ENCODE assay signal across 16 cellular contexts in the genomic region with DNA sequence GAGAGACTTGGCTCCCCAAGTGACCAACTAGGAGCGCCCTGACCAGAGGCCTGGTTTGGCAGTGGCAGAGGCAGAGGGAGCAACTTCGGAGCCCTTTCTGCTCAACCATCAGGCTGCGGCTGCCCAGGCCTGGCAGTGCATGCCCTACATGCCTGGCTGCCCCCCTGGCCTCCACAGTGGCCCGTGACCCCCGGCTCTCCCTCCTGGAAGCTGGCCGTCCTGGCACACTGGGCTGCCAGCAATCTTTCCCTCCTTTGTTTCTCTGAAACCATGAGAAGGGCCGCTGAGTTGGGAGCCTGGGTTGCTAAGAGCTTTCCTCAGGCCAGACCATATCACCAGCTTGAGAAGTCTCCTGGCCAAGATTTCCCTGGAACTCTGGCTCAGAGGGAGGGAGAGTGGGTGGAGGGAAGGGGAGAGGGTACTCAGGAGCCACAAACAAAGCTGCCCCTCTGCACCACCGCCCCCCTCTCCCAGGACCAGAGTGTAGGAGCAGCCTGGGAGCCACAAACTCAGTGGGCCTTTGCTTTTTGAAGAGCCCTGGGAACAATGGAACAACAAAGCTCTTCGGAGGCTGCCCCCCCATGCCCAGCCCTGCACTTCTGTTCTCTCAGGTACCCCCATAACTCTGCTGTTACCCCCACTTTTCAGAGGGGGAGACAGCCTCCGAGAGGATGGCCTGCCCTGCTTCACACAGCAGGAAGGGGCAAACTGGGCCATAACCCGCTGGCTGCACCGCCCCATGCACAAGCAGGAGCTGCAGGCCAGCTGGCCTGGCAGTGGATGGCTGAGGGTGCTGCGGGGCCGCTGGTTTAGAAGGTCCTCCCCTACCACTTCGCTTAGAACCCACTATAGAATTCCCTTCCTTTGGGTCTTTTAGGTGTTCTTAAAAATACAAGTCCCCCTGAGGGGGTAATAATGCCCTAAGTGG. TPM values are rescaled to one million over a fixed set of nuclear protein-coding genes. Genes with fewer than 3 reads are reported as not detected.
DNase-seq lines count a peak whose midpoint lies in the region; ATAC-seq, FAIRE-seq and TF ChIP-seq lines count a peak whose summit lies in the region.
"Had no signal": no experiment of that assay in that cellular context is flagged by ENCODE, and none has a peak within 500 bp of the region (broad histone marks: within the 10 kb centered on the region; RNA-seq: fewer than 3 reads in every experiment).

No MANE protein-coding gene starts in this region.

- no peak overlapping the region for H3K56ac ChIP-seq in IMR-90 (ENCODE audit: extremely low read depth, insufficient read depth, low read length)
- H3K56ac ChIP-seq in H1 (replicated peaks; ENCODE audit: insufficient read length, low read depth, low read length) = no peak overlapping the region
- peak overlapping the region; percentile 57 for H3K56ac ChIP-seq in mesendoderm (ENCODE audit: low read length)

- TF ChIP-seq CTCF in IMR-90 (conservative IDR thresholded peaks at IDR 0.05; ENCODE audit: low read depth, low read length) = no peak
- TF ChIP-seq CTCF in H1 (IDR thresholded peaks at IDR 0.05; ENCODE audit: control extremely low read depth in 1 of 3, insufficient read depth in 1 of 3, low read depth in 1 of 3, low read length in 3 of 3) = no peak

- H3K9me3 ChIP-seq in IMR-90 (ENCODE audit: control insufficient read depth, insufficient read depth, low read length) = no peaks in the 10 kb centered on the region
- H3K9me3 ChIP-seq in H1 (ENCODE audit: insufficient read depth in 2 of 2, low read depth in 1 of 2, low read length in 1 of 2) = no peaks in the 10 kb centered on the region
- H3K9me3 ChIP-seq in subcutaneous abdominal adipose tissue (ENCODE audit: control insufficient read depth in 5 of 5, low read length in 5 of 5) = no peaks in the 10 kb centered on the region
- H3K9me3 ChIP-seq: upper lobe of left lung had no signal

- H3K14ac ChIP-seq in IMR-90 (replicated peaks; ENCODE audit: low read depth, low read length) = no peak overlapping the region; the same call in 1 of the 2 replicates
- H3K14ac ChIP-seq in H1 (ENCODE audit: insufficient read length) = no peak overlapping the region

- no peak for TF ChIP-seq POLR2A in IMR-90 (IDR thresholded peaks at IDR 0.05; ENCODE audit: low read depth, low read length)
- no peak for TF ChIP-seq POLR2A in H1 (IDR thresholded peaks at IDR 0.05; ENCODE audit: control extremely low read depth in 1 of 2, low read depth in 2 of 2, low read length in 2 of 2)

- H2BK120ac ChIP-seq in IMR-90 (ENCODE audit: low read depth, low read length) = peak overlapping the region; percentile 33; the same call in 1 of the 2 replicates
- H2BK120ac ChIP-seq in H1 (replicated peaks; ENCODE audit: low read depth, low read length) = no peak overlapping the region
- no peak overlapping the region for H2BK120ac ChIP-seq in mesendoderm (ENCODE audit: low read depth, low read length)

- CTCF ChIA-PET in IMR-90 (lab: Yijun Ruan, JAX) = interaction anchor here (0.6 kb wide), 1 partner anchor 16 kb away, joined by 3 read pairs; no protein-coding TSS in a partner anchor
- CTCF ChIA-PET in H1 (lab: Charles Lee; ENCODE audit: partially characterized antibody) = interaction anchor here (0.6 to 5.4 kb wide), 11 partner anchors 9 to 395 kb away, joined by 3 to 35 read pairs (median 3); no protein-coding TSS in a partner anchor

- H2BK5ac ChIP-seq in IMR-90 (ENCODE audit: low read depth, low read length, poor library complexity, severe bottlenecking) = no peak overlapping the region
- no peak overlapping the region for H2BK5ac ChIP-seq in H1 (ENCODE audit: low read depth, low read length)
- no peak overlapping the region for H2BK5ac ChIP-seq in mesendoderm (ENCODE audit: low read length)

- H3K4ac ChIP-seq in IMR-90 (ENCODE audit: low read depth, low read length) (peak overlapping the region; percentile 14; the same call in 1 of the 2 replicates), H1 (replicated peaks; ENCODE audit: insufficient read length, low read depth, low read length) (no peak overlapping the region), mesendoderm (ENCODE audit: low read depth, low read length) (peak overlapping the region; percentile 87)

- WGBS in IMR-90 (ENCODE audit: extremely low coverage in 2 of 2, insufficient read length in 1 of 2), 2 experiments = no CpG with 5 or more reads among the region's 15 CpGs
- 81% methylated on average over 14 of the region's 15 CpGs; no CpG with 5 or more reads in 1 of the 2 experiments for WGBS in H1 (ENCODE audit: extremely low coverage in 1 of 2, insufficient coverage in 1 of 2, insufficient read length in 1 of 2, insufficient replicate concordance in 2 of 2, low coverage in 1 of 2, low lambda C conversion rate in 2 of 2, missing lambda C conversion rate in 1 of 2), 2 experiments
- no CpG with 5 or more reads among the region's 15 CpGs for WGBS in mesendoderm (ENCODE audit: extremely low coverage, insufficient coverage, low lambda C conversion rate)

- H3K9ac ChIP-seq in IMR-90 (ENCODE audit: low read depth, low read length) = no peak overlapping the region
- H3K9ac ChIP-seq in H1 (replicated peaks in 1 of 4; ENCODE audit: extremely low read depth in 1 of 4, low read depth in 3 of 4, low read length in 3 of 4) = no peak overlapping the region
- no peak overlapping the region for H3K9ac ChIP-seq in mesendoderm (ENCODE audit: low read length)
- no peak overlapping the region for H3K9ac ChIP-seq in subcutaneous abdominal adipose tissue (ENCODE audit: low read length in 5 of 5)

- no peak overlapping the region for H3K27ac ChIP-seq in IMR-90 (ENCODE audit: insufficient read depth, low read length)
- H3K27ac ChIP-seq in H1 (ENCODE audit: low read depth, low read length) = no peak overlapping the region
- no peak overlapping the region for H3K27ac ChIP-seq in mesendoderm (ENCODE audit: low read depth, low read length)
- peak overlapping the region; percentile 43 for H3K27ac ChIP-seq in subcutaneous abdominal adipose tissue (ENCODE audit: low read depth, low read length)

- H3K4me3 ChIP-seq in IMR-90 (ENCODE audit: insufficient read depth, low read depth, low read length) = no peak overlapping the region
- H3K4me3 ChIP-seq in H1 (ENCODE audit: extremely low read depth in 1 of 4, insufficient read depth in 2 of 4, low read depth in 3 of 4, low read length in 4 of 4) = no peak overlapping the region
- no peak overlapping the region for H3K4me3 ChIP-seq in mesendoderm (ENCODE audit: low read length)
- H3K4me3 ChIP-seq in subcutaneous abdominal adipose tissue (ENCODE audit: low read depth in 1 of 5, low read length in 5 of 5) = no peak overlapping the region
- H3K4me3 ChIP-seq: upper lobe of left lung had no signal

- H4K91ac ChIP-seq in IMR-90 (ENCODE audit: insufficient read depth, low read depth, low read length) (no peak overlapping the region), H1 (replicated peaks; ENCODE audit: insufficient read length, low read length) (peak overlapping the region; percentile 26)

- no peaks in the 10 kb centered on the region; a peak in 1 of 4 replicates for H3K79me2 ChIP-seq in H1 (ENCODE audit: control insufficient read depth in 1 of 2, insufficient read depth in 2 of 2, low read length in 2 of 2)
- H3K79me2 ChIP-seq in mesendoderm (ENCODE audit: control insufficient read depth, insufficient read depth, low read length) = no peaks in the 10 kb centered on the region

- ATAC-seq in IMR-90 (ENCODE audit: low read depth) (no peak), HG03097 (IDR thresholded peaks at IDR 0.05; ENCODE audit: low FRiP score, unreplicated experiment) (no peak), HG02885 (IDR thresholded peaks at IDR 0.05; ENCODE audit: poor library complexity, unreplicated experiment) (no peak), HG03025 (IDR thresholded peaks at IDR 0.05; ENCODE audit: low FRiP score, unreplicated experiment) (no peak)
- ATAC-seq: Panc1 had no signal

- 0 out of 2 replicates have a peak overlapping the region, but pooled peaks have one; percentile 4 for H4K5ac ChIP-seq in IMR-90 (ENCODE audit: low read depth, low read length)
- no peak overlapping the region for H4K5ac ChIP-seq in H1 (ENCODE audit: insufficient read length, low read depth, low read length)
- no peak overlapping the region for H4K5ac ChIP-seq in mesendoderm (ENCODE audit: low read length)

- H3K36me3 ChIP-seq in IMR-90 (ENCODE audit: control insufficient read depth, insufficient read depth, low read length) (no peaks in the 10 kb centered on the region), H1 (ENCODE audit: control insufficient read depth in 2 of 4, insufficient read depth in 4 of 4, low read length in 3 of 4) (no peaks in the 10 kb centered on the region), mesendoderm (ENCODE audit: control insufficient read depth, insufficient read depth, low read length) (no peaks in the 10 kb centered on the region), subcutaneous abdominal adipose tissue (ENCODE audit: control insufficient read depth in 5 of 5, insufficient read depth in 5 of 5, low read length in 5 of 5) (no peaks in the 10 kb centered on the region)
- H3K36me3 ChIP-seq: upper lobe of left lung had no signal

- intact Hi-C loops in IMR-90 (cut with micrococcal nuclease) = no loop called here

- H3K23me2 ChIP-seq in H1 (ENCODE audit: low read depth, low read length) = no peaks in the 10 kb centered on the region

- no peak for FAIRE-seq in H1 (lab: Jason Lieb, UNC)

- H3K4me2 ChIP-seq in IMR-90 (ENCODE audit: low read depth, low read length) (no peak overlapping the region), H1 (ENCODE audit: insufficient read depth in 1 of 2, low read depth in 2 of 2, low read length in 2 of 2) (no peak overlapping the region), mesendoderm (ENCODE audit: low read length) (no peak overlapping the region)

- peaks cover 30% of the 10 kb centered on the region for H3K9me1 ChIP-seq in IMR-90 (ENCODE audit: insufficient read depth, low read length)

- H3K27me3 ChIP-seq in IMR-90 (ENCODE audit: control insufficient read depth, insufficient read depth, low read length) (no peaks in the 10 kb centered on the region), H1 (replicated peaks in 1 of 4; ENCODE audit: control insufficient read depth in 3 of 4, extremely low read depth in 1 of 4, insufficient read depth in 3 of 4, low read length in 3 of 4) (no peaks in the 10 kb centered on the region), mesendoderm (ENCODE audit: insufficient read depth, low read length, poor library complexity) (no peaks in the 10 kb centered on the region), subcutaneous abdominal adipose tissue (ENCODE audit: control insufficient read depth in 5 of 5, insufficient read depth in 4 of 5, low read length in 5 of 5) (no peaks in the 10 kb centered on the region)
- H3K27me3 ChIP-seq: upper lobe of left lung had no signal

- DNase-seq in IMR-90 (no peak), H1 (ENCODE audit: low read depth in 1 of 2, low spot score in 2 of 2) (no peak), mesendoderm (no peak)
- no peak for DNase-seq in stimulated activated naive CD4-positive, alpha-beta T cell treated with Interleukin-2 at 50 U/mL for 16 hours (lab: John Stamatoyannopoulos, UW)
- DNase-seq: activated effector memory CD4-positive, alpha-beta T cell treated with anti-CD3 and anti-CD28 coated beads, Interleukin-2, amount 50 U/mL, for 16 hours; foreskin melanocyte; Kasumi-1; NCI-H1436; NCI-H524 treated with DMSO at 0.1 percent for 48 hours; stimulated activated CD4-positive, alpha-beta T cell treated with anti-CD3 and anti-CD28 coated beads, Interleukin-2, amount 100 ng/mL, for 24 hours had no signal

- H2BK20ac ChIP-seq in IMR-90 (ENCODE audit: low read depth, low read length) (no peak overlapping the region), H1 (ENCODE audit: low read length) (no peak overlapping the region)

- H2AFZ ChIP-seq in IMR-90 (replicated peaks; ENCODE audit: low read length, poor library complexity) = no peak overlapping the region
- H2AFZ ChIP-seq in H1 (ENCODE audit: low read length) = no peak overlapping the region

- in situ Hi-C loops in IMR-90 (cut with MboI; ENCODE audit: low sequenced_read_pairs) = no loop called here

- no TSS peak for BruUV-seq in IMR-90 (replicated peaks; lab: Mats Ljungman, UMichigan)

- TF ChIP-seq RAD21 in IMR-90 (IDR thresholded peaks at IDR 0.05; ENCODE audit: low read length) = no peak
- no peak for TF ChIP-seq RAD21 in H1 (IDR thresholded peaks at IDR 0.05 in 1 of 2, conservative IDR thresholded peaks at IDR 0.05 in 1 of 2; ENCODE audit: low read depth in 2 of 2, low read length in 2 of 2)

- H4K8ac ChIP-seq in IMR-90 (ENCODE audit: low read depth in 2 of 2, low read length in 2 of 2) (peak overlapping the region in 1 of 2 experiments; percentile 37; a peak in 1 of 4 replicates), H1 (ENCODE audit: extremely low read depth, insufficient read depth, low read length) (peak overlapping the region; percentile 58; the same call in 1 of the 2 replicates), mesendoderm (ENCODE audit: low read depth, low read length) (no peak overlapping the region)

- H3K18ac ChIP-seq in IMR-90 (ENCODE audit: low read depth, low read length) (no peak overlapping the region; the same call in 1 of the 2 replicates), H1 (ENCODE audit: extremely low read depth, low read length) (peak overlapping the region; percentile 36; the same call in 1 of the 2 replicates), mesendoderm (ENCODE audit: low read length) (peak overlapping the region; percentile 44)

- H2AK5ac ChIP-seq in IMR-90 (ENCODE audit: low read depth, low read length) = peak overlapping the region; percentile 21; the same call in 1 of the 2 replicates
- H2AK5ac ChIP-seq in H1 (ENCODE audit: low read depth, low read length) = no peak overlapping the region
- no peak overlapping the region for H2AK5ac ChIP-seq in mesendoderm (ENCODE audit: low read length)

- no peak for TF ChIP-seq EP300 in H1 (IDR thresholded peaks at IDR 0.05; ENCODE audit: borderline replicate concordance in 1 of 2, low read depth in 2 of 2, low read length in 2 of 2)

- no peaks in the 10 kb centered on the region for H4K20me1 ChIP-seq in IMR-90 (ENCODE audit: insufficient read depth, low read length)
- no peaks in the 10 kb centered on the region for H4K20me1 ChIP-seq in H1 (replicated peaks in 1 of 2; ENCODE audit: control insufficient read depth in 1 of 2, insufficient read depth in 2 of 2, low read length in 2 of 2)

- dilution Hi-C loops in IMR-90 (cut with HindIII; ENCODE audit: low sequenced_read_pairs, unreplicated experiment) = no loop called here

- H3K4me1 ChIP-seq in IMR-90 (ENCODE audit: control insufficient read depth, insufficient read depth, low read length) (peaks cover 40% of the 10 kb centered on the region), H1 (replicated peaks in 1 of 4; ENCODE audit: control insufficient read depth in 3 of 4, insufficient read depth in 4 of 4, low read length in 3 of 4) (peaks cover 2 to 9% (median 3%) of the 10 kb centered on the region in 4 experiments), mesendoderm (ENCODE audit: control insufficient read depth, low read depth, low read length) (peaks cover 6% of the 10 kb centered on the region), subcutaneous abdominal adipose tissue (ENCODE audit: control insufficient read depth in 5 of 5, insufficient read depth in 5 of 5, low read length in 5 of 5) (peaks cover 2 to 27% (median 20%) of the 10 kb centered on the region in 5 donors)

- H3K79me1 ChIP-seq in IMR-90 (ENCODE audit: low read depth in 1 of 2, low read length in 2 of 2) = peaks cover 37 to 95% of the 10 kb centered on the region in 2 experiments
- H3K79me1 ChIP-seq in H1 (ENCODE audit: low read depth, low read length) = no peaks in the 10 kb centered on the region
- peaks cover 1% of the 10 kb centered on the region for H3K79me1 ChIP-seq in mesendoderm (ENCODE audit: low read length)

- POLR2A ChIA-PET in IMR-90 (lab: Charles Lee; ENCODE audit: unreplicated experiment) = no interaction called here
- POLR2A ChIA-PET in H1 (lab: Charles Lee; ENCODE audit: partially characterized antibody) = interaction anchor here (2.7 kb wide), 1 partner anchor 10 kb away, joined by 9 read pairs; a partner anchor contains a TSS

- H2BK15ac ChIP-seq in IMR-90 (ENCODE audit: low read depth, low read length) = no peak overlapping the region
- no peak overlapping the region for H2BK15ac ChIP-seq in H1 (ENCODE audit: low read length)
- H2BK15ac ChIP-seq in mesendoderm (replicated peaks; ENCODE audit: low read depth) = no peak overlapping the region

- H3K23ac ChIP-seq in IMR-90 (ENCODE audit: low read depth, low read length) (no peak overlapping the region; the same call in 1 of the 2 replicates), H1 (ENCODE audit: insufficient read length) (no peak overlapping the region), mesendoderm (ENCODE audit: low read length) (no peak overlapping the region)

- H2BK12ac ChIP-seq in H1 (ENCODE audit: low read depth, low read length) = no peak overlapping the region

- peak overlapping the region; percentile 37 for H2AK9ac ChIP-seq in IMR-90 (replicated peaks; ENCODE audit: low read depth, low read length, poor library complexity)

RNA-seq across cellular contexts. Expression of a gene that starts 11.3 kb away (rescaled TPM):
- 9.3 and 9.7 TPM in 2 replicates for total RNA-seq in IMR-90 (2012; rRNA removed)
- polyA plus RNA-seq in IMR-90 (2012; rRNA removed) (39.3 and 43.2 TPM in 2 replicates), H1 (2011; rRNA removed) (6.1 and 6.7 TPM in 2 replicates)
- 29.1 and 32.4 TPM in 2 replicates for polyA plus RNA-seq in IMR-90 (2012; cell fraction: cytosol; rRNA removed)
- polyA plus RNA-seq in IMR-90 (2012; cell fraction: nucleus; rRNA removed; ENCODE audit: low replicate concordance) = 24.4 and 27.5 TPM in 2 replicates
- total RNA-seq in H1 (2021; fragmentation: NEBNext Ultra II Directional; extraction: Animal tissue kit (Norgen Biotek cat#: 25700)) = 3.4 and 4.7 TPM in 2 replicates
- 3.5 TPM for polyA plus RNA-seq in H1 (2011; cell fraction: cytosol; rRNA removed)
- 5.4 TPM for polyA plus RNA-seq in H1 (2011; cell fraction: nucleus; rRNA removed)
- polyA plus RNA-seq in H1 (2012, experiment 1 of 2) = 3.8 to 5.5 TPM (median 4.8 TPM) in 4 replicates
- 3.7 TPM for polyA plus RNA-seq in H1 (2012, experiment 2 of 2)
- polyA plus RNA-seq in H1 (2013, experiment 1 of 2) = 2.4 TPM
- polyA plus RNA-seq in H1 (2013, experiment 2 of 2) = 2.2 TPM
- 4.0 TPM in 2 replicates for polyA minus RNA-seq in H1 (2011; rRNA and poly(A)+ RNA removed)
- 2.9 TPM for polyA minus RNA-seq in H1 (2011; cell fraction: cytosol; rRNA and poly(A)+ RNA removed)
- 2.2 TPM for polyA minus RNA-seq in H1 (2011; cell fraction: nucleus; rRNA and poly(A)+ RNA removed)
- 1.9 TPM for polyA plus RNA-seq in mesendoderm (2013, experiment 1 of 2)
- polyA plus RNA-seq in mesendoderm (2013, experiment 2 of 2) = 1.8 TPM
